ENCODE assay signal across 23 cellular contexts in the genomic region with DNA sequence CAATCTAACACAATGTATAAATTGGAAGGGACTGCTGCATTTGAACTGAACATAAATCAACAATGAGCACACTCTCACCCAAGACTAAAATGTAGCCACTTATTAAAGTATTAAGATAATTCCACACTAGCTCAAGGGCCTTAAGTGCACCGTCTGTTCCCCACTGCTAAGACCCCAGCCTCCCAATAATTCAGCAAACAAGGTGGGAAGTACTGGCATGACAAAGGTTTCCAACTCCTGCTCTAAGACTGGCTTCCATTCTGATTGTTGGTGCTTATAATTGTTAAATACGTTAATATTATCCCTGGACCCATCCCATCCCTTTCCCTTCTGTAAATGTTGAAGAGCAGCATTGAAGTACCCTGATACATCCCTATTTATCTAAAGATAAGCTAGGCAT.
DNase-seq lines count a peak whose midpoint lies in the region; ATAC-seq and TF ChIP-seq lines count a peak whose summit lies in the region.
"Had no signal": no experiment of that assay in that cellular context is flagged by ENCODE, and none has a peak within 500 bp of the region (broad histone marks: within the 10 kb centered on the region; RNA-seq: fewer than 3 reads in every experiment).

No MANE protein-coding gene starts in this region.

- peaks cover 40% of the 10 kb centered on the region for H3K4me1 ChIP-seq in PC-3 (ENCODE audit: insufficient read depth, low read length)
- H3K4me1 ChIP-seq in skeletal muscle satellite cell (ENCODE audit: control insufficient read depth, insufficient read depth, low read length), result peaks cover 22% of the 10 kb centered on the region
- no peaks in the 10 kb centered on the region for H3K4me1 ChIP-seq in uterus
- H3K4me1 ChIP-seq in mucosa of descending colon (ENCODE audit: low read depth), result no peaks in the 10 kb centered on the region

- ATAC-seq in PC-3 (no peak), GM19467 (IDR thresholded peaks at IDR 0.05; ENCODE audit: unreplicated experiment) (no peak), mucosa of descending colon (no peak)
- ATAC-seq: Right ventricle myocardium inferior had no signal

- H3K9me3 ChIP-seq in PC-3 (ENCODE audit: low read length) (peaks cover 10% of the 10 kb centered on the region), skeletal muscle satellite cell (replicated peaks; ENCODE audit: low read length) (no peaks in the 10 kb centered on the region), uterus (no peaks in the 10 kb centered on the region), mucosa of descending colon (no peaks in the 10 kb centered on the region)
- H3K9me3 ChIP-seq: SJSA1 had no signal

- DNase-seq in D341Med (ENCODE audit: low spot score) (peak; percentile 44), NCI-H2227 (lab: John Stamatoyannopoulos, UW; ENCODE audit: unreplicated experiment) (peak; percentile 67), PC-3 (no peak), uterus (no peak), mucosa of descending colon (no peak), lower leg skin (ENCODE audit: low spot score in 2 of 2) (no peak)
- DNase-seq: AML-193; C1 segment of cervical spinal cord; CD8-positive, alpha-beta memory T cell; EL; GF-D8; H7; HFFc6; NCI-H1092 treated with DMSO at 0.1 percent for 48 hours; NCI-H146; NCI-H2029; NK-92 treated with Interleukin-12 subunit alpha and Interleukin-12 subunit beta, amount 100 ng/mL, for 24 hours had no signal

- H3K4me2 ChIP-seq in PC-3 (ENCODE audit: low read length), result peak overlapping the region; percentile 75
- no peak overlapping the region for H3K4me2 ChIP-seq in skeletal muscle satellite cell (ENCODE audit: low read length)
- H3K4me2 ChIP-seq: KMS-11 had no signal

- H3K27ac ChIP-seq in PC-3 (ENCODE audit: low read length) (peak overlapping the region; percentile 98), uterus (peak overlapping the region in 1 of 2 donors; percentile 45)
- H3K27ac ChIP-seq: HL-60, KMS-11 had no signal

- no peaks in the 10 kb centered on the region for H4K20me1 ChIP-seq in PC-3 (ENCODE audit: low read length)

- H3K4me3 ChIP-seq in PC-3 (ENCODE audit: low read length) (no peak overlapping the region), skeletal muscle satellite cell (ENCODE audit: low read length) (no peak overlapping the region), uterus (no peak overlapping the region), mucosa of descending colon (no peak overlapping the region), lower leg skin (ENCODE audit: low read depth, poor library complexity, severe bottlenecking) (no peak overlapping the region)
- H3K4me3 ChIP-seq: SJSA1 had no signal

- no TSS peak for BruUV-seq in PC-3 (replicated peaks; lab: Mats Ljungman, UMichigan)

- H3K9ac ChIP-seq in PC-3 (ENCODE audit: low read length), result peak overlapping the region; percentile 70
- H3K9ac ChIP-seq in skeletal muscle satellite cell (ENCODE audit: low read depth, low read length), result peak overlapping the region; percentile 41
- H3K9ac ChIP-seq: KMS-11 had no signal

- TF ChIP-seq CTCF in PC-3 (conservative IDR thresholded peaks at IDR 0.05; ENCODE audit: low read depth, low read length) (no peak), uterus (IDR thresholded peaks at IDR 0.05) (no peak), mucosa of descending colon (IDR thresholded peaks at IDR 0.05) (no peak), lower leg skin (IDR thresholded peaks at IDR 0.05) (no peak)

- 87 to 91% methylated on average over 2 of the region's 2 CpGs for WGBS in lower leg skin, 2 donors

- TF ChIP-seq POLR2A in uterus (IDR thresholded peaks at IDR 0.05), result no peak
- TF ChIP-seq POLR2A in lower leg skin (IDR thresholded peaks at IDR 0.05), result no peak

- H3K36me3 ChIP-seq in PC-3 (ENCODE audit: low read depth, low read length), result 0 out of 2 replicates have a peak, but pooled peaks cover 5% of the 10 kb centered on the region
- no peaks in the 10 kb centered on the region for H3K36me3 ChIP-seq in skeletal muscle satellite cell (ENCODE audit: insufficient read depth, low read length)
- H3K36me3 ChIP-seq in uterus, result no peaks in the 10 kb centered on the region
- H3K36me3 ChIP-seq in mucosa of descending colon (ENCODE audit: low read depth), result no peaks in the 10 kb centered on the region
- H3K36me3 ChIP-seq: SJSA1 had no signal

- intact Hi-C loops in PC-3 (cut with micrococcal nuclease), result loop anchor here (10.0 kb wide), 1 partner anchor 640 kb away; a partner anchor contains a TSS
- intact Hi-C loops in uterus (cut with DNase I; ENCODE audit: low total_unique reads), result no loop called here
- intact Hi-C loops in mucosa of descending colon (cut with DNase I, micrococcal nuclease), result no loop called here
- intact Hi-C loops in lower leg skin (cut with DNase I; ENCODE audit: low total_unique reads), result no loop called here

- H3K9me2 ChIP-seq in PC-3 (replicated peaks; ENCODE audit: low read length), result no peaks in the 10 kb centered on the region

- peaks cover 9% of the 10 kb centered on the region for H3F3A ChIP-seq in PC-3 (ENCODE audit: low read length, unreplicated experiment)

- H2AFZ ChIP-seq in PC-3 (ENCODE audit: low read length), result no peak overlapping the region

- no peaks in the 10 kb centered on the region for H3K27me3 ChIP-seq in PC-3 (ENCODE audit: low read length)
- no peaks in the 10 kb centered on the region for H3K27me3 ChIP-seq in skeletal muscle satellite cell (ENCODE audit: control insufficient read depth, insufficient read depth, low read length)
- no peaks in the 10 kb centered on the region for H3K27me3 ChIP-seq in uterus
- H3K27me3 ChIP-seq: SJSA1 had no signal

- CTCF ChIA-PET in PC-3 (lab: Charles Lee), result no interaction called here

- POLR2A ChIA-PET in PC-3 (lab: Charles Lee; ENCODE audit: unreplicated experiment), result no interaction called here

- no peaks in the 10 kb centered on the region for H3K79me2 ChIP-seq in PC-3 (ENCODE audit: low read length)

Comparison
In these comparisons a context has a peak if more than half of its experiments do, and no peak if none do; other contexts are left out.
1. DNase-seq: peak in D341Med (single experiment) and NCI-H2227 (single experiment); none in PC-3 (single experiment), uterus (0 of 2), mucosa of descending colon (0 of 3) and lower leg skin (0 of 2).